ENCODE assay signal across 14 cellular contexts in genomic region chr7:131581241-131582157, GRCh38. TPM values are rescaled to one million over a fixed set of nuclear protein-coding genes. Genes with fewer than 3 reads are reported as not detected.
DNase-seq lines count a peak whose midpoint lies in the region; ATAC-seq and TF ChIP-seq lines count a peak whose summit lies in the region.
"Had no signal": no experiment of that assay in that cellular context is flagged by ENCODE, and none has a peak within 500 bp of the region (broad histone marks: within the 10 kb centered on the region; RNA-seq: fewer than 3 reads in every experiment).

No MANE protein-coding gene starts in this region.

- ATAC-seq in right cardiac atrium (peak; percentile 87 to 89), psoas muscle (peak; percentile 88 to 96 (median 91)), GM18868 (IDR thresholded peaks at IDR 0.05; ENCODE audit: unreplicated experiment) (no peak), GM21723 (IDR thresholded peaks at IDR 0.05; ENCODE audit: unreplicated experiment) (no peak)
- ATAC-seq: T-helper 17 cell had no signal

- H3K4me3 ChIP-seq in GM23248 = no peak overlapping the region
- H3K4me3 ChIP-seq in brain microvascular endothelial cell (ENCODE audit: low read depth, low read length) = no peak overlapping the region
- no peak overlapping the region for H3K4me3 ChIP-seq in right cardiac atrium (ENCODE audit: low read length)
- H3K4me3 ChIP-seq in psoas muscle = peak overlapping the region; percentile 36

- no peak overlapping the region for H3K27ac ChIP-seq in GM23248
- no peak overlapping the region for H3K27ac ChIP-seq in brain microvascular endothelial cell
- peak overlapping the region; percentile 88 for H3K27ac ChIP-seq in right cardiac atrium (ENCODE audit: low read length)
- peak overlapping the region; percentile 78 for H3K27ac ChIP-seq in psoas muscle

- H3K36me3 ChIP-seq in GM23248 (ENCODE audit: low read depth) (no peaks in the 10 kb centered on the region), brain microvascular endothelial cell (replicated peaks) (no peaks in the 10 kb centered on the region), psoas muscle (ENCODE audit: insufficient read depth in 1 of 2, low read depth in 1 of 2) (no peaks in the 10 kb centered on the region)

- DNase-seq in GM23248 = peak; percentile 17
- DNase-seq in brain microvascular endothelial cell = no peak
- peak; percentile 78 to 92 (median 91) for DNase-seq in right cardiac atrium
- peak; percentile 71 to 95 for DNase-seq in psoas muscle
- no peak for DNase-seq in activated gamma-delta T cell treated with Interleukin-2 at 50 U/mL for 16 hours
- DNase-seq in central memory CD4-positive, alpha-beta T cell = no peak
- DNase-seq: activated CD4-positive, alpha-beta memory T cell treated with anti-CD3 and anti-CD28 coated beads, Interleukin-2, amount 10 ng/mL, durations not matched to agents 7 days and 5 days; activated naive CD4-positive, alpha-beta T cell treated with anti-CD3 and anti-CD28 coated beads for 36 hours; NCI-H2171; stimulated activated CD4-positive, alpha-beta T cell treated with anti-CD3 and anti-CD28 coated beads, Interleukin-2, amount 100 ng/mL, for 48 hours; stimulated activated naive CD4-positive, alpha-beta T cell treated with Interleukin-2 at 50 U/mL for 16 hours; T-helper 17 cell had no signal

- H3F3A ChIP-seq in GM23248 (ENCODE audit: insufficient read depth) = no peaks in the 10 kb centered on the region

- no peak overlapping the region for H3K4me2 ChIP-seq in GM23248 (ENCODE audit: unreplicated experiment)

- H3K4me1 ChIP-seq in GM23248 (ENCODE audit: insufficient read depth) (peaks cover 2% of the 10 kb centered on the region; the same call in 1 of the 2 replicates), right cardiac atrium (ENCODE audit: control insufficient read depth, insufficient read depth, low read length) (peaks cover 14% of the 10 kb centered on the region), psoas muscle (peaks cover 16% of the 10 kb centered on the region)

- H3K9me2 ChIP-seq in GM23248 (ENCODE audit: insufficient read depth) = no peaks in the 10 kb centered on the region

- no peak overlapping the region for H2AFZ ChIP-seq in GM23248

- H4K20me1 ChIP-seq in GM23248 (ENCODE audit: insufficient read depth) = no peaks in the 10 kb centered on the region

- H3K9ac ChIP-seq in GM23248 = no peak overlapping the region

- no peaks in the 10 kb centered on the region for H3K79me2 ChIP-seq in GM23248 (ENCODE audit: insufficient read depth)

- in situ Hi-C loops in GM23248 (cut with MboI) (no loop called here), brain microvascular endothelial cell (cut with HindIII; ENCODE audit: low pct_ligation_motif_present, low sequenced_read_pairs) (no loop called here)

- TF ChIP-seq CTCF in brain microvascular endothelial cell (IDR thresholded peaks at IDR 0.05; ENCODE audit: low read depth, low read length, missing control alignments) (peak; percentile 37), psoas muscle (IDR thresholded peaks at IDR 0.05) (peak; percentile 22)

- H3K9me3 ChIP-seq in GM23248 (ENCODE audit: low read depth) (no peaks in the 10 kb centered on the region), right cardiac atrium (ENCODE audit: control insufficient read depth, low read length) (no peaks in the 10 kb centered on the region), psoas muscle (no peaks in the 10 kb centered on the region)

- no peaks in the 10 kb centered on the region for H3K27me3 ChIP-seq in GM23248 (replicated peaks; ENCODE audit: insufficient read depth)
- H3K27me3 ChIP-seq in brain microvascular endothelial cell (replicated peaks) = no peaks in the 10 kb centered on the region
- no peaks in the 10 kb centered on the region for H3K27me3 ChIP-seq in right cardiac atrium (ENCODE audit: control insufficient read depth, insufficient read depth)
- H3K27me3 ChIP-seq in psoas muscle (ENCODE audit: insufficient read depth in 3 of 3, low read length in 2 of 3) = no peaks in the 10 kb centered on the region

- intact Hi-C loops in right cardiac atrium (cut with DNase I) = no loop called here
- intact Hi-C loops in psoas muscle (cut with DNase I) = loop anchor here in 1 of 2 donors (2.0 kb wide), 1 partner anchor 25 kb away; the partner anchor contains the start of gene PODXL

- WGBS in GM23248 (ENCODE audit: low coverage in 1 of 2, low lambda C conversion rate in 2 of 2, missing lambda C conversion rate in 2 of 2), 2 experiments = 56 to 61% methylated on average over 17 of the region's 17 CpGs
- 22% methylated on average over 17 of the region's 17 CpGs for WGBS in right cardiac atrium
- WGBS in psoas muscle, 3 donors = 22 to 29% (median 22%) methylated on average over 17 of the region's 17 CpGs

RNA-seq across cellular contexts. Expression of gene PODXL, which starts 25.1 kb away (rescaled TPM):
- 42.7 and 50.1 TPM in 2 replicates for total RNA-seq in GM23248 (2014; rRNA removed; shearing (Covaris generic))
- polyA plus RNA-seq in GM23248 (2016; fragmentation: Nextera tagmentation; extraction: Ambion mirVana) (32.8 and 33.6 TPM in 2 replicates), right cardiac atrium (29.1 TPM), psoas muscle (10 to 100 TPM in 2 of 3 donors, 1 to 10 TPM in 1; 9.0 to 13.3 (median 10.6) TPM)
- total RNA-seq in right cardiac atrium (10 to 100 TPM; 60.7 to 81.1 (median 63.9) TPM), psoas muscle (10 to 100 TPM; 16.2 to 46.8 (median 21.8) TPM)

Comparison
In these comparisons a context has a peak if more than half of its experiments do, and no peak if none do; other contexts are left out.
1. DNase-seq: peak in GM23248 (single experiment), right cardiac atrium (3 of 3) and psoas muscle (2 of 2); none in brain microvascular endothelial cell (single experiment), activated gamma-delta T cell treated with Interleukin-2 at 50 U/mL for 16 hours (single experiment) and central memory CD4-positive, alpha-beta T cell (single experiment).
2. H3K27ac ChIP-seq: peak in right cardiac atrium (single experiment) and psoas muscle (single experiment); none in GM23248 (single experiment) and brain microvascular endothelial cell (single experiment).
3. ATAC-seq: peak in right cardiac atrium (2 of 2) and psoas muscle (4 of 4); none in GM18868 (single experiment) and GM21723 (single experiment).